ENCODE assay signal across 9 cellular contexts in the genomic region with DNA sequence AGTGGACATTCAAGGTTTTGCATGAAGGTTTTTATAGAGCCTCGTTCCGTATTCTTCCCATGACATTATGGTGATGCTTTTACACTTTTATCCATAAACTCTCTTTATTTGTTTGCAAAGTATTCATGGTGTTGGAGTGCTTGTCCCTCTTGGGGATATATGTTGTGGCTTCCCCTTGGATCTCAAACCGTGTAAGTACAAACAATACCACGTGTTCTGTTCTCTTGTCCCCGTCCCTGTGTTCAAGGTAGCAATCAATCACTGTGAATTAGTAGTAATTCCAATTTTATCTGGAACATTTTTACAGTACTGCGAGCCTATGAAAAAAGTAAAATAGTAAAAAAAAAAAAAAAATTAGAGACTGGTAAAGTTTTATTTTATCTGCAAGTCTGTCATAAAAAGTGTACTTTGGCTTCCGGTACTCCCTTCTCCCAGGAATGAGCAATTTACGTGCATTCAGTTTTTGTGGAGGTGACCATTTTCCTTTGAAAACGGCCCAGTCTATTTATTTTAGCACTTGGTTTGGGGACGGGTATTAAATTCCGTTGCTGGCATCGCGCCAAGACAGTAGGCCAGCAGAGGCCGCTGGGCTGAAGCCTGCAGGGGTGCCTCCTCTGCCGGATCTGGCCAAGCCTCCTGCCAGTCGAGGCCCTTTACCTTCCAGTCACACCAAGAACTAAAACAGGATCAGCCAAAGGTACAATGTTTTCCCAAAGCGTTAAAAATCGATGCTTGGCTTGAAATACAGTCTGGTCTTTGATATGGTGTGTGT.
A peak's percentile ranks its signal among the peaks of the same experiment; 100 is the strongest.
DNase-seq lines count a peak whose midpoint lies in the region; FAIRE-seq and TF ChIP-seq lines count a peak whose summit lies in the region.
"Had no signal": no experiment of that assay in that cellular context is flagged by ENCODE, and none has a peak within 500 bp of the region (broad histone marks: within the 10 kb centered on the region; RNA-seq: fewer than 3 reads in every experiment).

No MANE protein-coding gene starts in this region.

- peak; percentile 65 for TF ChIP-seq CTCF in choroid plexus epithelial cell (conservative IDR thresholded peaks at IDR 0.05; ENCODE audit: low read depth, low read length)

- peaks cover 18% of the 10 kb centered on the region for H3K27me3 ChIP-seq in skeletal muscle satellite cell (ENCODE audit: control insufficient read depth, insufficient read depth, low read length)

- DNase-seq in NCI-H2171 treated with DMSO at 0.1 percent for 48 hours (lab: John Stamatoyannopoulos, UW) (peak; percentile 2), NCI-H2171 (lab: John Stamatoyannopoulos, UW) (no peak), NCI-H1417 (lab: John Stamatoyannopoulos, UW) (peak; percentile 63 to 96 (median 87)), T1000 (lab: John Stamatoyannopoulos, UW) (peak; percentile 17), choroid plexus epithelial cell (ENCODE audit: low read depth) (peak; percentile 75), iris pigment epithelial cell (ENCODE audit: low read depth) (peak; percentile 65), GM12892 (ENCODE audit: insufficient read length) (no peak)
- DNase-seq: DND-41 had no signal

- peaks cover 6% of the 10 kb centered on the region for H3K4me1 ChIP-seq in skeletal muscle satellite cell (ENCODE audit: control insufficient read depth, insufficient read depth, low read length)

- peak overlapping the region; percentile 78 for H3K4me2 ChIP-seq in skeletal muscle satellite cell (ENCODE audit: low read length)

- TF ChIP-seq POLR2A in GM12892 (IDR thresholded peaks at IDR 0.05; ENCODE audit: low read depth, low read length): no peak

- no peaks in the 10 kb centered on the region for H3K9me3 ChIP-seq in skeletal muscle satellite cell (replicated peaks; ENCODE audit: low read length)

- no peaks in the 10 kb centered on the region for H3K36me3 ChIP-seq in skeletal muscle satellite cell (ENCODE audit: insufficient read depth, low read length)

- H3K4me3 ChIP-seq in choroid plexus epithelial cell (ENCODE audit: low read depth, low read length): peak overlapping the region; percentile 45
- peak overlapping the region; percentile 58 for H3K4me3 ChIP-seq in skeletal muscle satellite cell (ENCODE audit: low read length)

- FAIRE-seq in GM12892 (lab: Jason Lieb, UNC): no peak

- no peak overlapping the region for H3K9ac ChIP-seq in skeletal muscle satellite cell (ENCODE audit: low read depth, low read length)

Comparison
In these comparisons a context has a peak if more than half of its experiments do, and no peak if none do; other contexts are left out.
1. DNase-seq: peak in NCI-H2171 treated with DMSO at 0.1 percent for 48 hours (single experiment), NCI-H1417 (3 of 3), T1000 (single experiment), choroid plexus epithelial cell (single experiment) and iris pigment epithelial cell (single experiment); none in NCI-H2171 (single experiment) and GM12892 (single experiment).